In the genomic region with DNA sequence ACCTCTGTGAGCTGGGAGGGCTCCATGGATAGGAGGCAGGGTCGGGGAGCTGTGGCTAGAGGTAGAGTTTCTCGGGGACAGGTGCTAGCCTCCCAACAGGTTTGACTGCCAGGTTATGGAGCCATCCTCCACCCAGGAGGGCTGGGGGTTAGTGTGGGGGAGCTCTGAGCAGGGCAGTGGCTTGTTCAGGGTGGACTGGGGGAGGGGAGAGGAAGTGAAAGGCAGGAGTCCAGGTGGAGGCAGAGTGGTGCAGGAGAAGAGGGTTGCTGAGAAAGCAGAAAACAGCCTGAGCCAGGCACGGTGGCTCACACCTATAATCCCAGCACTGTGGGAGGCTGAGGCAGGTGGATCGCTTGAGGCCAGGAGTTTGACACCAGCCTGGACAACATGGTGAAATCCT, we compare ENCODE assay signal across 24 cellular contexts.
"Had no signal": no experiment of that assay in that cellular context is flagged by ENCODE, and none has a peak within 500 bp of the region (broad histone marks: within the 10 kb centered on the region; RNA-seq: fewer than 3 reads in every experiment).

No MANE protein-coding gene starts in this region.

- H3K9me3 Mint-ChIP-seq: activated T-cell treated with anti-CD3 and anti-CD28 coated beads, Interleukin-2, amount 50 U/mL, for 72 hours; nephron; T-helper 1 cell treated with Interleukin-12 subunit alpha and Interleukin-12 subunit beta and Interleukin-4 antibody, amounts not matched to agents 30 μg/mL and 1 μg/mL, for 36 hours had no signal

- ATAC-seq: activated T-cell treated with anti-CD3 and anti-CD28 coated beads, Interleukin-2, amount 50 U/mL, for 72 hours had no signal

- FAIRE-seq: colon had no signal

- H3K4me3 ChIP-seq: dorsolateral prefrontal cortex, lung, thyroid gland had no signal

- H3K27ac ChIP-seq: dorsolateral prefrontal cortex, thyroid gland had no signal

- H3K36me3 Mint-ChIP-seq: activated naive CD8-positive, alpha-beta T cell had no signal

- DNase-seq: activated CD4-positive, alpha-beta T cell treated with anti-CD3 and anti-CD28 coated beads, Interleukin-2, amount 50 U/mL, for 4 hours; activated CD4-positive, CD25-positive, alpha-beta regulatory T cell treated with anti-CD3 and anti-CD28 coated beads, Interleukin-2, amount 50 U/mL, for 72 hours; activated gamma-delta T cell; activated T-cell treated with anti-CD3 and anti-CD28 coated beads, Interleukin-2, amount 50 U/mL, for 72 hours; amygdala; caudate nucleus; dorsolateral prefrontal cortex; foreskin melanocyte; glutamatergic neuron; hippocampal formation; islet precursor cell; midbrain; nucleus accumbens; posterior cingulate gyrus; stimulated activated CD4-positive, alpha-beta T cell treated with anti-CD3 and anti-CD28 coated beads, Interleukin-1b, Interleukin-23, amount 100 ng/mL, for 48 hours; stimulated activated CD8-positive, alpha-beta memory T cell treated with anti-CD3 and anti-CD28 coated beads, Interleukin-4, amount 100 ng/mL, for 48 hours; stimulated activated naive CD4-positive, alpha-beta T cell; thyroid gland had no signal

- H3K27ac Mint-ChIP-seq: activated naive CD8-positive, alpha-beta T cell; activated T-cell treated with anti-CD3 and anti-CD28 coated beads, Interleukin-2, amount 50 U/mL, for 72 hours; nephron; T-helper 1 cell treated with Interleukin-12 subunit alpha and Interleukin-12 subunit beta and Interleukin-4 antibody, amounts not matched to agents 30 μg/mL and 1 μg/mL, for 36 hours had no signal

- H3K4me3 Mint-ChIP-seq: activated naive CD8-positive, alpha-beta T cell; activated T-cell treated with anti-CD3 and anti-CD28 coated beads, Interleukin-2, amount 50 U/mL, for 72 hours; brain; nephron; T-helper 1 cell treated with Interleukin-12 subunit alpha and Interleukin-12 subunit beta and Interleukin-4 antibody, amounts not matched to agents 30 μg/mL and 1 μg/mL, for 36 hours had no signal

- H3K9me3 ChIP-seq: thyroid gland had no signal

- H3K4me1 Mint-ChIP-seq: nephron had no signal

- H3K36me3 ChIP-seq: thyroid gland had no signal
